ENCODE assay signal across 6 cellular contexts in the genomic region with DNA sequence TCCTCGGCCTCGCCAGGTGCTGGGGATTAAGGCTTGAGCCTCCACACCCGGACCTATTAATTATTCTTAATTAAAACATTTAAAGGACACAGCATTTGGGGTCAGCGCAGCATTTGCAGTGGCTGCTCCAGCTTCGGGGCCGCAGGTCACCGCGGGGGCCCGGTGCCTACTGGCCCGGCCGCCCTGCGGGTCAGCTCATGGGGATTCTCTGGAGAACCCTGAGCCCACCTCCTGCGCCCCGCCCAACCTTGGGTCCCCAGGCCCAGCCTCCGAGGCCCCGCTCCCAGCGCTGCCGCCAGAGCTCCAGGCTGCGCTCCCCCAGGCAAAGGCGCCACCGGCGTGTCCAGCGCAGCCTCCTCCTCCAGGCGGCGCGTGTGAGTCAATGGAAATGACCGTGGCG.
DNase-seq lines count a peak whose midpoint lies in the region; ATAC-seq and TF ChIP-seq lines count a peak whose summit lies in the region.
"Not testable (repeated sequence)": the region's sequence is repeated elsewhere in the genome, so short reads cannot be mapped to it uniquely, and the experiment has no call there.

No MANE protein-coding gene starts in this region.

- not testable (repeated sequence) for H3K27ac ChIP-seq in SK-N-SH (ENCODE audit: low read depth in 2 of 2, low read length in 1 of 2); lower lobe of right lung; upper lobe of left lung

- not testable (repeated sequence) for H4K20me1 ChIP-seq in SK-N-SH (ENCODE audit: insufficient read depth)

- not testable (repeated sequence) for H3K9me3 ChIP-seq in SK-N-SH, lower lobe of right lung, upper lobe of left lung

- not testable (repeated sequence) for H3K27me3 Mint-ChIP-seq in activated naive CD8-positive, alpha-beta T cell treated with anti-CD3 and anti-CD28 coated beads, Interleukin-2, amount 50 U/mL, for 24 hours; natural killer cell treated with Interleukin-12 subunit alpha and Interleukin-12 subunit beta and Interleukin-15 and Interleukin-18, amount 100 ng/mL, for 72 hours

- H3K79me2 ChIP-seq in SK-N-SH (ENCODE audit: insufficient read depth): not testable (repeated sequence)

- H3K4me1 ChIP-seq in SK-N-SH (ENCODE audit: control insufficient read depth in 1 of 2, insufficient read depth in 2 of 2, low read depth in 1 of 2, low read length in 1 of 2); lower lobe of right lung; upper lobe of left lung: not testable (repeated sequence)

- DNase-seq in SK-N-SH; activated naive CD8-positive, alpha-beta T cell treated with anti-CD3 and anti-CD28 coated beads, Interleukin-2, amount 50 U/mL, for 24 hours; lower lobe of right lung; natural killer cell treated with Interleukin-12 subunit alpha and Interleukin-12 subunit beta and Interleukin-15 and Interleukin-18, amount 100 ng/mL, for 72 hours (ENCODE audit: low spot score); upper lobe of left lung: not testable (repeated sequence)

- TF ChIP-seq RAD21 in SK-N-SH (IDR thresholded peaks at IDR 0.05; ENCODE audit: low read length): not testable (repeated sequence)

- CTCF ChIA-PET in SK-N-SH (lab: Yijun Ruan, JAX): not testable (repeated sequence)

- not testable (repeated sequence) for H3K4me1 Mint-ChIP-seq in activated naive CD8-positive, alpha-beta T cell treated with anti-CD3 and anti-CD28 coated beads, Interleukin-2, amount 50 U/mL, for 24 hours; natural killer cell treated with Interleukin-12 subunit alpha and Interleukin-12 subunit beta and Interleukin-15 and Interleukin-18, amount 100 ng/mL, for 72 hours (ENCODE audit: low read depth in 2 of 2)

- not testable (repeated sequence) for H2AFZ ChIP-seq in SK-N-SH (ENCODE audit: low read depth)

- peak; percentile 27 for ATAC-seq in activated naive CD8-positive, alpha-beta T cell treated with anti-CD3 and anti-CD28 coated beads, Interleukin-2, amount 50 U/mL, for 24 hours
- ATAC-seq in esophagus mucosa (peak; percentile 19), lower lobe of right lung (peak; percentile 18 to 22), upper lobe of left lung (ENCODE audit: low FRiP score in 2 of 2) (peak; percentile 26 to 40)
- ATAC-seq in natural killer cell treated with Interleukin-12 subunit alpha and Interleukin-12 subunit beta and Interleukin-15 and Interleukin-18, amount 100 ng/mL, for 72 hours: peak; percentile 21 to 50

- H3F3A ChIP-seq in SK-N-SH (replicated peaks; ENCODE audit: insufficient read depth): not testable (repeated sequence)

- not testable (repeated sequence) for H3K4me2 ChIP-seq in SK-N-SH

- H3K27me3 ChIP-seq in SK-N-SH (ENCODE audit: insufficient read depth); lower lobe of right lung (ENCODE audit: low read depth); upper lobe of left lung: not testable (repeated sequence)

- intact Hi-C loops in lower lobe of right lung (cut with DNase I): not testable (repeated sequence)

- not testable (repeated sequence) for H3K4me3 Mint-ChIP-seq in activated naive CD8-positive, alpha-beta T cell treated with anti-CD3 and anti-CD28 coated beads, Interleukin-2, amount 50 U/mL, for 24 hours; natural killer cell treated with Interleukin-12 subunit alpha and Interleukin-12 subunit beta and Interleukin-15 and Interleukin-18, amount 100 ng/mL, for 72 hours

- peak; percentile 30; the same call in 1 of the 2 replicates for TF ChIP-seq CTCF in SK-N-SH (IDR thresholded peaks at IDR 0.05)
- not testable (repeated sequence) for TF ChIP-seq CTCF in lower lobe of right lung (IDR thresholded peaks at IDR 0.05); upper lobe of left lung (IDR thresholded peaks at IDR 0.05)

- not testable (repeated sequence) for TF ChIP-seq POLR2A in upper lobe of left lung (IDR thresholded peaks at IDR 0.05)

- H3K36me3 Mint-ChIP-seq in activated naive CD8-positive, alpha-beta T cell treated with anti-CD3 and anti-CD28 coated beads, Interleukin-2, amount 50 U/mL, for 24 hours (ENCODE audit: low read depth); natural killer cell treated with Interleukin-12 subunit alpha and Interleukin-12 subunit beta and Interleukin-15 and Interleukin-18, amount 100 ng/mL, for 72 hours: not testable (repeated sequence)

- not testable (repeated sequence) for H3K9ac ChIP-seq in SK-N-SH

- POLR2A ChIA-PET in SK-N-SH (lab: Yijun Ruan, JAX): not testable (repeated sequence)

- H3K36me3 ChIP-seq in SK-N-SH (replicated peaks in 1 of 2; ENCODE audit: control insufficient read depth in 1 of 2, insufficient read depth in 2 of 2, low read length in 1 of 2); lower lobe of right lung; upper lobe of left lung: not testable (repeated sequence)

- TF ChIP-seq EP300 in SK-N-SH (IDR thresholded peaks at IDR 0.05; ENCODE audit: borderline replicate concordance in 1 of 2, low read depth in 1 of 2, low read length in 1 of 2); upper lobe of left lung (IDR thresholded peaks at IDR 0.05): not testable (repeated sequence)

- not testable (repeated sequence) for H3K9me2 ChIP-seq in SK-N-SH

- not testable (repeated sequence) for H3K4me3 ChIP-seq in SK-N-SH (ENCODE audit: low read depth in 2 of 2, low read length in 1 of 2); lower lobe of right lung; upper lobe of left lung

- H3K27ac Mint-ChIP-seq in activated naive CD8-positive, alpha-beta T cell treated with anti-CD3 and anti-CD28 coated beads, Interleukin-2, amount 50 U/mL, for 24 hours; natural killer cell treated with Interleukin-12 subunit alpha and Interleukin-12 subunit beta and Interleukin-15 and Interleukin-18, amount 100 ng/mL, for 72 hours: not testable (repeated sequence)

- H3K9me3 Mint-ChIP-seq in activated naive CD8-positive, alpha-beta T cell treated with anti-CD3 and anti-CD28 coated beads, Interleukin-2, amount 50 U/mL, for 24 hours; natural killer cell treated with Interleukin-12 subunit alpha and Interleukin-12 subunit beta and Interleukin-15 and Interleukin-18, amount 100 ng/mL, for 72 hours: not testable (repeated sequence)

- WGBS in SK-N-SH (ENCODE audit: low lambda C conversion rate): 0% methylated on average over 3 of the region's 28 CpGs
- WGBS in upper lobe of left lung, 2 donors: no CpG with 5 or more reads among the region's 28 CpGs
